Comparison of ENCODE assay signal across 8 cellular contexts in genomic region chr3:156674046-156674910, GRCh38. TPM values are rescaled to one million over a fixed set of nuclear protein-coding genes. Genes with fewer than 3 reads are reported as not detected.
DNase-seq lines count a peak whose midpoint lies in the region; ATAC-seq and TF ChIP-seq lines count a peak whose summit lies in the region.

Gene TIPARP (plus strand): TSS chr3:156674590. CDS start chr3:156677698, 3,108 bp downstream.

- H3K4me1 Mint-ChIP-seq in T-helper 1 cell treated with Interleukin-12 subunit alpha and Interleukin-12 subunit beta and Interleukin-4 antibody, amounts not matched to agents 30 μg/mL and 1 μg/mL, for 36 hours (ENCODE audit: low read depth) = peaks cover 36% of the 10 kb centered on the region

- no peaks in the 10 kb centered on the region for H3K9me3 Mint-ChIP-seq in T-helper 1 cell treated with Interleukin-12 subunit alpha and Interleukin-12 subunit beta and Interleukin-4 antibody, amounts not matched to agents 30 μg/mL and 1 μg/mL, for 36 hours

- under 1% methylated on average over 60 of the region's 105 CpGs for WGBS in prostate gland
- WGBS in urinary bladder = under 1% methylated on average over 105 of the region's 105 CpGs

- H3K27me3 ChIP-seq in left ventricle myocardium inferior (ENCODE audit: low read depth) = no peaks in the 10 kb centered on the region
- H3K27me3 ChIP-seq in prostate gland (replicated peaks; ENCODE audit: insufficient read depth) = no peaks in the 10 kb centered on the region

- H3K27ac ChIP-seq in left ventricle myocardium inferior (replicated peaks) (peak within 1 kb of the TSS; percentile 95), prostate gland (peak within 1 kb of the TSS; percentile 96 to 98), urinary bladder (ENCODE audit: low read depth) (peak within 1 kb of the TSS; percentile 97)

- DNase-seq in NCI-H1694 (lab: John Stamatoyannopoulos, UW) (peak; percentile 93), amygdala (lab: John Stamatoyannopoulos, UW) (peak; percentile 91 to 99 (median 97)), left ventricle myocardium inferior (peak; percentile 100), prostate gland (ENCODE audit: low spot score) (peak; percentile 99)

- peak; percentile 80 for ATAC-seq in HG02885 (IDR thresholded peaks at IDR 0.05; ENCODE audit: poor library complexity, unreplicated experiment)

- H3K9me3 ChIP-seq in left ventricle myocardium inferior (replicated peaks) (no peaks in the 10 kb centered on the region), prostate gland (no peaks in the 10 kb centered on the region)

- TF ChIP-seq POLR2A in GM15510 (IDR thresholded peaks at IDR 0.05; ENCODE audit: borderline replicate concordance, extremely low read depth, insufficient read length) (peak; percentile 99), prostate gland (IDR thresholded peaks at IDR 0.05) (peak; percentile 100)

- H3K4me1 ChIP-seq in left ventricle myocardium inferior (peaks cover 58% of the 10 kb centered on the region), prostate gland (replicated peaks) (peaks cover 3% of the 10 kb centered on the region), urinary bladder (ENCODE audit: insufficient read depth) (no peaks in the 10 kb centered on the region)

- peaks cover 29% of the 10 kb centered on the region for H3K36me3 Mint-ChIP-seq in T-helper 1 cell treated with Interleukin-12 subunit alpha and Interleukin-12 subunit beta and Interleukin-4 antibody, amounts not matched to agents 30 μg/mL and 1 μg/mL, for 36 hours (ENCODE audit: low read depth)

- H3K4me3 ChIP-seq in left ventricle myocardium inferior (peak within 1 kb of the TSS; percentile 81), prostate gland (peak within 1 kb of the TSS; percentile 88 to 94), urinary bladder (ENCODE audit: low read depth, low read length) (peak within 1 kb of the TSS; percentile 94)

- peaks cover 12% of the 10 kb centered on the region for H3K36me3 ChIP-seq in left ventricle myocardium inferior
- H3K36me3 ChIP-seq in prostate gland = no peaks in the 10 kb centered on the region
- H3K36me3 ChIP-seq in urinary bladder (ENCODE audit: insufficient read depth) = no peaks in the 10 kb centered on the region

- H3K27me3 Mint-ChIP-seq in T-helper 1 cell treated with Interleukin-12 subunit alpha and Interleukin-12 subunit beta and Interleukin-4 antibody, amounts not matched to agents 30 μg/mL and 1 μg/mL, for 36 hours (ENCODE audit: low read depth) = no peaks in the 10 kb centered on the region

- peak within 1 kb of the TSS; percentile 92 for H3K27ac Mint-ChIP-seq in T-helper 1 cell treated with Interleukin-12 subunit alpha and Interleukin-12 subunit beta and Interleukin-4 antibody, amounts not matched to agents 30 μg/mL and 1 μg/mL, for 36 hours

- peak within 1 kb of the TSS; percentile 94 for H3K4me3 Mint-ChIP-seq in T-helper 1 cell treated with Interleukin-12 subunit alpha and Interleukin-12 subunit beta and Interleukin-4 antibody, amounts not matched to agents 30 μg/mL and 1 μg/mL, for 36 hours

- intact Hi-C loops in left ventricle myocardium inferior (cut with micrococcal nuclease) (loop anchor here (5.0 to 10.0 kb wide), 2 partner anchors 119 to 463 kb away; partner anchors contain the start of gene SSR3), prostate gland (cut with DNase I) (loop anchor here (1.0 to 5.0 kb wide), 6 partner anchors 119 to 522 kb away; partner anchors contain the start of gene SSR3)

- TF ChIP-seq CTCF in left ventricle myocardium inferior (IDR thresholded peaks at IDR 0.05; ENCODE audit: borderline replicate concordance) (peak; percentile 82), prostate gland (IDR thresholded peaks at IDR 0.05) (peak; percentile 55 to 92 (median 89))

RNA-seq across cellular contexts. Expression of gene TIPARP, which starts in this region (rescaled TPM):
- total RNA-seq in left ventricle myocardium inferior = 27.2 TPM
- 10 to 100 TPM; 31.9 to 52.0 TPM for total RNA-seq in prostate gland
- total RNA-seq in urinary bladder = 35.5 TPM
- 26.9 TPM for polyA plus RNA-seq in urinary bladder

Comparison
In these comparisons a context has a peak if more than half of its experiments do, and no peak if none do; other contexts are left out.
1. Peak in every context shown above with its lines: DNase-seq, ATAC-seq, H3K4me3 ChIP-seq and H3K27ac ChIP-seq.